In the genomic region with DNA sequence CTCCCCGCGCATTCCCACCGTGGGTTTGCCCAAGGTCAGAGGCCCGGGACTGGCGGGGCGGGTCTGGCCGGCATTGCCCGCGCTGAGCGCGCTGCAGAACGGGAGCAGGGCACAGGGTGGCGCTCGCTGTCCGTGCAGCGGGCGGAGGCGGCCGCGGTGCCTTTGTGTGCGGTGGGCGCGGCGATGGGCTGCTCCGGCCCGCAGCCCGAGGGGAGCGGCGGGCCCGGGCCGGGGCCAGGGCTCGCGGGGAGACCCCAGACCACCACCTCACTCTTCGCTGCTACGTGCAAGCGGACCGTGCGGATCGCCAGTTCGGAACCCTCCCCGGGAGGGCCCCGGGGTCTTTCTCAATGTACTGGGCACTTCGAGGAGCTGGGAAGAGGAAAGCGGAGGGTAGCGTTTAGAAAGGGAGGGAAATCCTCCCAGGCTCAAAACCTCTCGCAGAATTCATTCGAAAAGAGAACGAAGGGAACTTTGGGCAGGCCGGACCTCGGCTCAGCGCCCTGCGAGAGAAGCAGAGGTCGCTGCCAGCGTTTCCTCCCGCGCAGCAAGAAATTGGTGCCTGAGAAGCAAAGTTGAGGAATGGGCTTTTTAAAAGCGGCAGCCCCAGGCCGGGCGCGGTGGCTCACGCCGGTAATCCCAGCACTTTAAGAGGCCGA, we compare ENCODE assay signal across 9 cellular contexts. TPM values are rescaled to one million over a fixed set of nuclear protein-coding genes. Genes with fewer than 3 reads are reported as not detected.
DNase-seq lines count a peak whose midpoint lies in the region; ATAC-seq, FAIRE-seq and TF ChIP-seq lines count a peak whose summit lies in the region.
"Had no signal": no experiment of that assay in that cellular context is flagged by ENCODE, and none has a peak within 500 bp of the region (broad histone marks: within the 10 kb centered on the region; RNA-seq: fewer than 3 reads in every experiment).

No MANE protein-coding gene starts in this region.

- no peaks in the 10 kb centered on the region for H3K79me2 ChIP-seq in K562 (ENCODE audit: control insufficient read depth, insufficient read depth, low read length)

- no peak overlapping the region for H4K91ac ChIP-seq in IMR-90 (ENCODE audit: insufficient read depth, low read depth, low read length)

- no peak overlapping the region for H2BK120ac ChIP-seq in IMR-90 (ENCODE audit: low read depth, low read length)

- BruUV-seq in IMR-90 (replicated peaks; lab: Mats Ljungman, UMichigan) (no TSS peak), K562 (replicated peaks; lab: Mats Ljungman, UMichigan) (no TSS peak)

- intact Hi-C loops in IMR-90 (cut with micrococcal nuclease), result loop anchor here (1.0 to 5.0 kb wide), 4 partner anchors 477 to 1304 kb away; no protein-coding TSS in a partner anchor
- intact Hi-C loops in K562 (cut with micrococcal nuclease), result loop anchor here (5.0 to 10.0 kb wide), 2 partner anchors 727 to 989 kb away; no protein-coding TSS in a partner anchor
- intact Hi-C loops in CD4-positive, alpha-beta memory T cell (cut with micrococcal nuclease), result no loop called here

- H2AFZ ChIP-seq in IMR-90 (replicated peaks; ENCODE audit: low read length, poor library complexity) (peak overlapping the region; percentile 82), K562 (ENCODE audit: low read depth, low read length) (no peak overlapping the region)

- no peak overlapping the region for H2BK20ac ChIP-seq in IMR-90 (ENCODE audit: low read depth, low read length)

- H3K9me3 ChIP-seq in IMR-90 (ENCODE audit: control insufficient read depth, insufficient read depth, low read length) (no peaks in the 10 kb centered on the region), K562 (replicated peaks; ENCODE audit: control insufficient read depth, insufficient read depth, low read depth, low read length) (no peaks in the 10 kb centered on the region), tibial nerve (no peaks in the 10 kb centered on the region)
- no peaks in the 10 kb centered on the region for H3K9me3 ChIP-seq in CD4-positive, alpha-beta memory T cell (ENCODE audit: control insufficient read depth in 1 of 2, low read length in 2 of 2)

- no peaks in the 10 kb centered on the region for H3K79me1 ChIP-seq in IMR-90 (ENCODE audit: low read depth in 1 of 2, low read length in 2 of 2)

- TF ChIP-seq POLR2A in IMR-90 (IDR thresholded peaks at IDR 0.05; ENCODE audit: low read depth, low read length) (no peak), K562 (conservative IDR thresholded peaks at IDR 0.05) (no peak), tibial nerve (IDR thresholded peaks at IDR 0.05) (no peak)

- peaks cover 45% of the 10 kb centered on the region for H3K27me3 ChIP-seq in IMR-90 (ENCODE audit: control insufficient read depth, insufficient read depth, low read length)
- H3K27me3 ChIP-seq in K562 (ENCODE audit: control insufficient read depth in 2 of 2, insufficient read depth in 2 of 2, low read length in 2 of 2), result peaks cover 21 to 29% of the 10 kb centered on the region in 2 experiments
- H3K27me3 ChIP-seq in tibial nerve, result peaks cover 0 to 99% of the 10 kb centered on the region in 2 donors
- H3K27me3 ChIP-seq in CD4-positive, alpha-beta memory T cell (ENCODE audit: insufficient read depth, low read length), result peaks cover 21% of the 10 kb centered on the region

- H3K4me1 Mint-ChIP-seq in CD4-positive, alpha-beta memory T cell, result peaks cover 4 to 10% (median 9%) of the 10 kb centered on the region in 4 donors

- H3K4me2 ChIP-seq in IMR-90 (ENCODE audit: low read depth, low read length) (peak overlapping the region; percentile 80), K562 (ENCODE audit: insufficient read depth, low read length) (no peak overlapping the region)

- no peak overlapping the region for H4K5ac ChIP-seq in IMR-90 (ENCODE audit: low read depth, low read length)

- H3K4me3 ChIP-seq in IMR-90 (ENCODE audit: insufficient read depth, low read depth, low read length) (peak overlapping the region; percentile 20), K562 (no peak overlapping the region), tibial nerve (peak overlapping the region in 1 of 4 donors; percentile 39)
- no peak overlapping the region for H3K4me3 ChIP-seq in CD4-positive, alpha-beta memory T cell (ENCODE audit: low read length in 2 of 2)

- TF ChIP-seq EP300 in K562 (IDR thresholded peaks at IDR 0.05; ENCODE audit: low read length) (no peak), tibial nerve (IDR thresholded peaks at IDR 0.05) (no peak)

- no peak overlapping the region for H3K27ac Mint-ChIP-seq in CD4-positive, alpha-beta memory T cell
- H3K27ac Mint-ChIP-seq: natural killer cell had no signal

- no peak overlapping the region for H3K14ac ChIP-seq in IMR-90 (replicated peaks; ENCODE audit: low read depth, low read length)

- no peak overlapping the region for H3K27ac ChIP-seq in IMR-90 (ENCODE audit: insufficient read depth, low read length)
- no peak overlapping the region for H3K27ac ChIP-seq in K562 (ENCODE audit: extremely low read depth, low read depth, low read length)
- H3K27ac ChIP-seq in tibial nerve, result no peak overlapping the region
- H3K27ac ChIP-seq in CD4-positive, alpha-beta memory T cell (ENCODE audit: low read depth, low read length), result no peak overlapping the region

- H3K36me3 Mint-ChIP-seq in CD4-positive, alpha-beta memory T cell, result peaks cover 0 to 3% of the 10 kb centered on the region in 2 donors

- 2% methylated on average over 31 of the region's 63 CpGs; no CpG with 5 or more reads in 1 of the 2 experiments for WGBS in IMR-90 (ENCODE audit: extremely low coverage in 2 of 2, insufficient read length in 1 of 2), 2 experiments
- WGBS in K562 (ENCODE audit: insufficient coverage, low coverage, missing lambda C conversion rate), result 33% methylated on average over 43 of the region's 63 CpGs
- 2 to 3% methylated on average over 45 of the region's 63 CpGs for WGBS in tibial nerve, 2 donors

- H2AK5ac ChIP-seq in IMR-90 (ENCODE audit: low read depth, low read length), result no peak overlapping the region

- no peak overlapping the region for H4K8ac ChIP-seq in IMR-90 (ENCODE audit: low read depth in 2 of 2, low read length in 2 of 2)

- no peak overlapping the region for H3K4ac ChIP-seq in IMR-90 (ENCODE audit: low read depth, low read length)

- H3K9ac ChIP-seq in IMR-90 (ENCODE audit: low read depth, low read length), result no peak overlapping the region
- H3K9ac ChIP-seq in K562 (ENCODE audit: insufficient read depth in 1 of 2, low read depth in 2 of 2, low read length in 2 of 2), result no peak overlapping the region

- peaks cover 0 to 42% (median 19%) of the 10 kb centered on the region in 8 donors for H3K9me3 Mint-ChIP-seq in CD4-positive, alpha-beta memory T cell
- H3K9me3 Mint-ChIP-seq: natural killer cell had no signal

- H3K36me3 ChIP-seq in IMR-90 (ENCODE audit: control insufficient read depth, insufficient read depth, low read length) (no peaks in the 10 kb centered on the region), K562 (ENCODE audit: control insufficient read depth, insufficient read depth, low read length) (no peaks in the 10 kb centered on the region), tibial nerve (no peaks in the 10 kb centered on the region)
- H3K36me3 ChIP-seq in CD4-positive, alpha-beta memory T cell (ENCODE audit: insufficient read depth, low read length), result no peaks in the 10 kb centered on the region

- TF ChIP-seq RAD21 in IMR-90 (IDR thresholded peaks at IDR 0.05; ENCODE audit: low read length) (peak; percentile 64), K562 (CRISPR knock-in tag; conservative IDR thresholded peaks at IDR 0.05 in 1 of 2, IDR thresholded peaks at IDR 0.05 in 1 of 2) (peak; percentile 59 to 75)

- H4K20me1 ChIP-seq in IMR-90 (ENCODE audit: insufficient read depth, low read length), result no peaks in the 10 kb centered on the region
- no peaks in the 10 kb centered on the region for H4K20me1 ChIP-seq in K562 (replicated peaks; ENCODE audit: control insufficient read depth, insufficient read depth, low read length)

- ATAC-seq in GM21390 (IDR thresholded peaks at IDR 0.05; ENCODE audit: unreplicated experiment) (peak; percentile 71), IMR-90 (ENCODE audit: low read depth) (peak; percentile 98), K562 (peak; percentile 98), HG03439 (IDR thresholded peaks at IDR 0.05; ENCODE audit: unreplicated experiment) (no peak)

- H2BK5ac ChIP-seq in IMR-90 (ENCODE audit: low read depth, low read length, poor library complexity, severe bottlenecking), result no peak overlapping the region

- H2BK15ac ChIP-seq in IMR-90 (ENCODE audit: low read depth, low read length), result no peak overlapping the region

- no peak overlapping the region for H3K4me3 Mint-ChIP-seq in CD4-positive, alpha-beta memory T cell

- POLR2A ChIA-PET in IMR-90 (lab: Charles Lee; ENCODE audit: unreplicated experiment) (interaction anchor here (0.6 kb wide), 1 partner anchor 755 kb away, joined by 3 read pairs; no protein-coding TSS in a partner anchor), K562 (lab: Yijun Ruan, JAX) (interaction anchor here (0.7 kb wide), 1 partner anchor 990 kb away, joined by 3 read pairs; no protein-coding TSS in a partner anchor)
- POLR2A ChIA-PET in CD4-positive, alpha-beta memory T cell (lab: Charles Lee; ENCODE audit: partially characterized antibody), result no interaction called here

- no peak for FAIRE-seq in K562 (lab: Jason Lieb, UNC)

- H3K4me1 ChIP-seq in IMR-90 (ENCODE audit: control insufficient read depth, insufficient read depth, low read length) (no peaks in the 10 kb centered on the region), K562 (replicated peaks in 1 of 2; ENCODE audit: control insufficient read depth in 2 of 2, insufficient read depth in 2 of 2, low read length in 2 of 2) (peaks cover 0 to 12% of the 10 kb centered on the region in 2 experiments; a peak in 1 of 5 replicates), tibial nerve (peaks cover 0 to 16% (median 2%) of the 10 kb centered on the region in 4 donors)
- H3K4me1 ChIP-seq in CD4-positive, alpha-beta memory T cell (ENCODE audit: insufficient read depth, low read length), result peaks cover 3% of the 10 kb centered on the region

- no peaks in the 10 kb centered on the region for H3K9me1 ChIP-seq in IMR-90 (ENCODE audit: insufficient read depth, low read length)
- H3K9me1 ChIP-seq in K562 (ENCODE audit: control insufficient read depth, insufficient read depth, low read length), result no peaks in the 10 kb centered on the region

- dilution Hi-C loops in IMR-90 (cut with HindIII; ENCODE audit: low sequenced_read_pairs, unreplicated experiment), result no loop called here

- H3K56ac ChIP-seq in IMR-90 (ENCODE audit: extremely low read depth, insufficient read depth, low read length), result no peak overlapping the region

- H3K27me3 Mint-ChIP-seq in CD4-positive, alpha-beta memory T cell, result peaks cover 52 to 64% of the 10 kb centered on the region in 2 donors

- DNase-seq in DMS53 (lab: John Stamatoyannopoulos, UW) (peak; percentile 93), IMR-90 (no peak), K562 (ENCODE audit: extremely low read depth in 1 of 4, low spot score in 3 of 4) (peak in 3 of 4 experiments; percentile 28 to 37 (median 36)), kidney tubule cell (ENCODE audit: low spot score) (peak; percentile 42), tibial nerve (ENCODE audit: low spot score in 2 of 2) (no peak)
- no peak for DNase-seq in CD4-positive, alpha-beta memory T cell
- DNase-seq: natural killer cell had no signal

- no peak overlapping the region for H3K23ac ChIP-seq in IMR-90 (ENCODE audit: low read depth, low read length)

- no peak overlapping the region for H2AK9ac ChIP-seq in IMR-90 (replicated peaks; ENCODE audit: low read depth, low read length, poor library complexity)

- CTCF ChIA-PET in IMR-90 (lab: Yijun Ruan, JAX), result no interaction called here
- CTCF ChIA-PET in K562 (lab: Yijun Ruan, JAX; ENCODE audit: low intra/inter-chr PET ratio), result interaction anchor here (1.0 kb wide), 1 partner anchor 476 kb away, joined by 3 read pairs; no protein-coding TSS in a partner anchor
- CTCF ChIA-PET in CD4-positive, alpha-beta memory T cell (lab: Charles Lee; ENCODE audit: partially characterized antibody), result interaction anchor here (0.7 kb wide), 1 partner anchor 1069 kb away, joined by 5 read pairs; no protein-coding TSS in a partner anchor

- no peak overlapping the region for H3K18ac ChIP-seq in IMR-90 (ENCODE audit: low read depth, low read length)

- peak; percentile 52 for TF ChIP-seq CTCF in IMR-90 (conservative IDR thresholded peaks at IDR 0.05; ENCODE audit: low read depth, low read length)
- TF ChIP-seq CTCF in K562 (IDR thresholded peaks at IDR 0.05 in 2 of 3, conservative IDR thresholded peaks at IDR 0.05 in 1 of 3; ENCODE audit: insufficient read depth in 2 of 3, low read depth in 1 of 3, low read length in 3 of 3), result peak; percentile 40 to 65 (median 51); a peak in 4 of 6 replicates
- peak in 4 of 5 experiments; percentile 28 to 65 (median 59) for TF ChIP-seq CTCF in tibial nerve (IDR thresholded peaks at IDR 0.05)

- in situ Hi-C loops in IMR-90 (cut with MboI; ENCODE audit: low sequenced_read_pairs), result loop anchor here (10.0 kb wide), 2 partner anchors 727 to 1227 kb away; no protein-coding TSS in a partner anchor
- in situ Hi-C loops in K562 (cut with MboI), result loop anchor here (10.0 kb wide), 1 partner anchor 477 kb away; no protein-coding TSS in a partner anchor

RNA-seq across cellular contexts. Expression of a gene that starts 8.5 kb away (rescaled TPM):
- not detected in 2 replicates for total RNA-seq in IMR-90 (2012; rRNA removed)
- polyA plus RNA-seq in IMR-90 (2012; rRNA removed), result not detected in 2 replicates
- not detected in 2 replicates for polyA plus RNA-seq in IMR-90 (2012; cell fraction: cytosol; rRNA removed)
- not detected in 2 replicates for polyA plus RNA-seq in IMR-90 (2012; cell fraction: nucleus; rRNA removed; ENCODE audit: low replicate concordance)
- 0.53 and 0.62 TPM in 2 replicates for total RNA-seq in K562 (2011; cell fraction: chromatin; rRNA removed; ENCODE audit: low replicate concordance)
- total RNA-seq in K562 (2011; cell fraction: nucleolus; rRNA removed), result 0.53 and 0.83 TPM in 2 replicates
- total RNA-seq in K562 (2011; cell fraction: nucleoplasm; rRNA removed), result 0.59 and 0.76 TPM in 2 replicates
- 0.16 and 0.73 TPM in 2 replicates for total RNA-seq in K562 (2014; rRNA removed)
- total RNA-seq in K562 (2014; rRNA removed; fragmentation: Illumina TruSeq; extraction: Trizol), result 0.13 and 0.15 TPM in 2 replicates
- 0.14 and 0.15 TPM in 2 replicates for total RNA-seq in K562 (2015; rRNA removed; fragmentation: Illumina TruSeq; extraction: Trizol)
- total RNA-seq in K562 (2021), result 1.0 and 1.2 TPM in 2 replicates
- polyA plus RNA-seq in K562 (2011; rRNA removed), result 0.23 and 0.35 TPM in 2 replicates
- 0.22 and 1.8 TPM in 2 replicates for polyA plus RNA-seq in K562 (2011; cell fraction: cytosol; rRNA removed)
- 0.37 and 1.5 TPM in 2 replicates for polyA plus RNA-seq in K562 (2011; cell fraction: nucleus; rRNA removed)
- polyA plus RNA-seq in K562 (2012), result 0.27 and 0.30 TPM in 2 replicates
- polyA plus RNA-seq in K562 (2014; fragmentation: Illumina TruSeq; extraction: Trizol), result 0.18 and 0.19 TPM in 2 replicates
- under 1 TPM; 0.04 to 0.06 TPM for polyA plus RNA-seq in K562 (2014; fragmentation: Nextera tagmentation; extraction: Ambion mirVana)
- polyA plus RNA-seq in K562 (2014; rRNA removed), result 0.09 and 0.23 TPM in 2 replicates
- polyA minus RNA-seq in K562 (2011; rRNA and poly(A)+ RNA removed), result 0.12 and 0.56 TPM in 2 replicates
- 0.86 TPM in 1 of 2 replicates, not detected in the other for polyA minus RNA-seq in K562 (2011; cell fraction: cytosol; rRNA and poly(A)+ RNA removed)
- 0.89 and 2.0 TPM in 2 replicates for polyA minus RNA-seq in K562 (2011; cell fraction: nucleus; rRNA and poly(A)+ RNA removed)
- total RNA-seq in tibial nerve, result under 1 TPM in 1 of 4 donors, not detected in 3; 0.21 TPM
- total RNA-seq in CD4-positive, alpha-beta memory T cell, result not detected
- polyA plus RNA-seq in CD4-positive, alpha-beta memory T cell, result not detected
- total RNA-seq: natural killer cell had no signal

Comparison
In these comparisons a context has a peak if more than half of its experiments do, and no peak if none do; other contexts are left out.
1. DNase-seq: peak in DMS53 (single experiment), K562 (3 of 4) and kidney tubule cell (single experiment); none in IMR-90 (single experiment), tibial nerve (0 of 2) and CD4-positive, alpha-beta memory T cell (0 of 5).
2. Peak in every context shown above with its lines, with median percentiles within 50 percentile points of each other: CTCF ChIP-seq.